Comparison of ENCODE assay signal across 8 cellular contexts in genomic region chr5:102971693-102972293, GRCh38.
DNase-seq lines count a peak whose midpoint lies in the region; ATAC-seq lines count a peak whose summit lies in the region.

No MANE protein-coding gene starts in this region.

- peak; percentile 68 for ATAC-seq in HG03565 (IDR thresholded peaks at IDR 0.05; ENCODE audit: unreplicated experiment)

- DNase-seq in NCI-H748 (lab: John Stamatoyannopoulos, UW; ENCODE audit: unreplicated experiment) (peak; percentile 28), NCI-H748 treated with DMSO at 0.1 percent for 48 hours (lab: John Stamatoyannopoulos, UW) (no peak), amniotic stem cell (lab: John Stamatoyannopoulos, UW) (peak; percentile 6), kidney tubule cell (ENCODE audit: low spot score) (peak; percentile 29), COLO668 (lab: John Stamatoyannopoulos, UW; ENCODE audit: unreplicated experiment) (no peak), ureter (ENCODE audit: low spot score) (no peak)
- DNase-seq in activated T-cell treated with anti-CD3 and anti-CD28 coated beads, Interleukin-2, amount 50 U/mL, for 1 hour = no peak

Comparison
In these comparisons a context has a peak if more than half of its experiments do, and no peak if none do; other contexts are left out.
1. DNase-seq: peak in NCI-H748 (single experiment), amniotic stem cell (single experiment) and kidney tubule cell (single experiment); none in NCI-H748 treated with DMSO at 0.1 percent for 48 hours (single experiment), activated T-cell treated with anti-CD3 and anti-CD28 coated beads, Interleukin-2, amount 50 U/mL, for 1 hour (single experiment), COLO668 (single experiment) and ureter (single experiment).